In the genomic region with DNA sequence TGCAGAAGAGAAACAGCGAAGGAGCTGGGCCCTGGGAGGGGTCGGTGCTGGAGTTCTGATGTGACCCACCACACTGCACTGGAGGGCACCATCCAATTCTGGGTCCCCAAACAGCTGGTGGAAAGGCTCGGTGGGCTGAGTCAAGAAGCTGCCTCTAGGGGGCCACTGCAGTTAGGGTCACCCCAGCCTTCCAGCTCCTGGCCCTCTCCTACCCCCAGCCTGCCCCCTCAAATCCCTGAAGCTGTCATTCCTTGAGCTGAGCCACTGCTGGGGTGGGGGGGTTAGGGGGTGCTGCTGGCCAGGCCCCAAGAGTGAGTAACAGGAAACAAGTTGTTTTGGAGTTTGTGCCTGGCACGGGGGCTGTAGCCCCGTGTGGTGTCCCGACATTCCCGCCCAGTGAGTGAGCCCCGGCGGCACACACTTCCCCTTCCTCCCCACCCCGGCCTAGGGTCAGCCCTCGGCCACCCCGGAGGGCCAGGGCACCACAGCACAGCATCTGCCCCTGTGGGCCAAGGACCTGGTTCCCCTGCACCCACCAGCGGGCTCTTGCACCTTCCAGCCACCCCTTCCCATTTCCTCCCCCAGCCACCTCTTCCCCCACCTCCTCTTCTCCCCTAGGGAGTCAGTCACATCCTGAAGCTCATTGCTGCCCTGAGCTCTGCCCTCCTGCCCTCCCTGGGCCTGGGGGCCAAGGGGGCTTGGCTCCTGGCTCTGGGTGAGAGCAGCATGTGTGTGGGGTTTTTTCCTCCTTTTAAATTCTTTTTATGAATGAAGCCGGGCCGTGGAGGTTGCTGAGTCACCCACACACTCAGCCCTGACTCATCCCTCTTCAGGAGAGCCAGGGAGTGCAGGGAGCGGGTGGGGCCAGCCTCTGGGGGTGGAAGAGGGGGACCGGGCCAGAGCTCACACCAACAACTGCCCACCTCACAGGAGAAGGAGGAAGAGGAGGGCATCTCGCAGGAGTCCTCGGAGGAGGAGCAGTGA, we compare ENCODE assay signal across 8 cellular contexts. TPM values are rescaled to one million over a fixed set of nuclear protein-coding genes. Genes with fewer than 3 reads are reported as not detected.
DNase-seq lines count a peak whose midpoint lies in the region; ATAC-seq and TF ChIP-seq lines count a peak whose summit lies in the region.

No MANE protein-coding gene starts in this region.

- peaks cover 59% of the 10 kb centered on the region for H3K36me3 Mint-ChIP-seq in activated CD8-positive, alpha-beta T cell treated with anti-CD3 and anti-CD28 coated beads for 36 hours (ENCODE audit: low read depth)

- no peak overlapping the region for H3K18ac ChIP-seq in neuronal stem cell (ENCODE audit: low read length)

- H3K23ac ChIP-seq in neuronal stem cell (ENCODE audit: low read depth, low read length, poor library complexity), result peak overlapping the region; percentile 46

- H3K4me3 ChIP-seq in epithelial cell of proximal tubule (ENCODE audit: low read depth, low read length), result peak overlapping the region; percentile 1
- no peak overlapping the region for H3K4me3 ChIP-seq in neuronal stem cell (ENCODE audit: low read length in 2 of 2)

- no peaks in the 10 kb centered on the region for H3K27me3 ChIP-seq in neuronal stem cell (ENCODE audit: control insufficient read depth in 3 of 3, insufficient read depth in 3 of 3, low read depth in 1 of 3, low read length in 3 of 3)

- peaks cover 12 to 21% of the 10 kb centered on the region in 2 donors for H3K4me1 ChIP-seq in neuronal stem cell (ENCODE audit: control insufficient read depth in 2 of 2, insufficient read depth in 1 of 2, low read depth in 1 of 2, low read length in 2 of 2)

- H3K79me1 ChIP-seq in neuronal stem cell (ENCODE audit: low read depth, low read length), result peaks cover 7% of the 10 kb centered on the region

- WGBS in neuronal stem cell (ENCODE audit: extremely low coverage in 2 of 2, insufficient read length in 2 of 2, insufficient replicate concordance in 1 of 2), 2 donors, result no CpG with 5 or more reads among the region's 19 CpGs

- no peak overlapping the region for H4K8ac ChIP-seq in neuronal stem cell (ENCODE audit: low read depth, low read length)

- H3K9me3 ChIP-seq in neuronal stem cell (replicated peaks in 1 of 2; ENCODE audit: control insufficient read depth in 2 of 2, insufficient read depth in 1 of 2, low read depth in 1 of 2, low read length in 2 of 2), result peaks cover 0 to 1% of the 10 kb centered on the region in 2 donors

- intact Hi-C loops in activated CD8-positive, alpha-beta T cell treated with anti-CD3 and anti-CD28 coated beads for 36 hours (cut with micrococcal nuclease), result no loop called here

- peak overlapping the region; percentile 17 for H3K4me3 Mint-ChIP-seq in activated CD8-positive, alpha-beta T cell treated with anti-CD3 and anti-CD28 coated beads for 36 hours

- H3K27me3 Mint-ChIP-seq in activated CD8-positive, alpha-beta T cell treated with anti-CD3 and anti-CD28 coated beads for 36 hours, result no peaks in the 10 kb centered on the region

- H3K27ac ChIP-seq in neuronal stem cell (replicated peaks; ENCODE audit: low read length), result peak overlapping the region; percentile 47

- H2AFZ ChIP-seq in neuronal stem cell (ENCODE audit: low read length), result no peak overlapping the region

- TF ChIP-seq CTCF in activated CD8-positive, alpha-beta T cell treated with anti-CD3 and anti-CD28 coated beads for 36 hours (IDR thresholded peaks at IDR 0.05), result no peak
- TF ChIP-seq CTCF in epithelial cell of proximal tubule (conservative IDR thresholded peaks at IDR 0.05; ENCODE audit: low read depth, low read length), result peak; percentile 43

- H2BK5ac ChIP-seq in neuronal stem cell (ENCODE audit: low read length), result peak overlapping the region; percentile 20

- H3K27ac Mint-ChIP-seq in activated CD8-positive, alpha-beta T cell treated with anti-CD3 and anti-CD28 coated beads for 36 hours, result peak overlapping the region; percentile 97

- no peak overlapping the region for H3K14ac ChIP-seq in neuronal stem cell (ENCODE audit: low read length)

- CTCF ChIA-PET in activated CD8-positive, alpha-beta T cell treated with anti-CD3 and anti-CD28 coated beads for 36 hours (lab: Charles Lee), result interaction anchor here (1.8 kb wide), 1 partner anchor 49 kb away, joined by 6 read pairs; no protein-coding TSS in a partner anchor

- H3K4me1 Mint-ChIP-seq in activated CD8-positive, alpha-beta T cell treated with anti-CD3 and anti-CD28 coated beads for 36 hours (ENCODE audit: low read depth), result peaks cover 85% of the 10 kb centered on the region

- no peak overlapping the region for H3K9ac ChIP-seq in neuronal stem cell (ENCODE audit: low read depth, low read length, poor library complexity)

- H2BK120ac ChIP-seq in neuronal stem cell (ENCODE audit: low read depth, low read length), result no peak overlapping the region

- no peak overlapping the region for H2BK15ac ChIP-seq in neuronal stem cell (ENCODE audit: low read length)

- in situ Hi-C loops in KBM-7 (cut with MboI; ENCODE audit: low pct_unique_long_range_greater_than_20kb, low sequenced_read_pairs), result loop anchor here (25.0 kb wide), 1 partner anchor 168 kb away; no protein-coding TSS in a partner anchor

- no peak overlapping the region for H2AK5ac ChIP-seq in neuronal stem cell (ENCODE audit: low read depth, low read length)

- no peak overlapping the region for H3K4ac ChIP-seq in neuronal stem cell (ENCODE audit: low read length)

- H3K4me2 ChIP-seq in neuronal stem cell (ENCODE audit: insufficient read depth, low read length, poor library complexity, severe bottlenecking), result no peak overlapping the region

- no peak overlapping the region for H4K91ac ChIP-seq in neuronal stem cell (ENCODE audit: low read depth, low read length, poor library complexity)

- POLR2A ChIA-PET in activated CD8-positive, alpha-beta T cell treated with anti-CD3 and anti-CD28 coated beads for 36 hours (lab: Charles Lee), result interaction anchor here (0.5 to 3.0 kb wide), 7 partner anchors 12 to 564 kb away, joined by 3 to 13 read pairs (median 4); no protein-coding TSS in a partner anchor

- no peak overlapping the region for H2BK12ac ChIP-seq in neuronal stem cell (ENCODE audit: low read length)

- peaks cover 36 to 65% of the 10 kb centered on the region in 2 donors for H3K36me3 ChIP-seq in neuronal stem cell (replicated peaks in 1 of 2; ENCODE audit: control insufficient read depth in 2 of 2, insufficient read depth in 2 of 2, low read length in 2 of 2)

- DNase-seq in DMS53 (lab: John Stamatoyannopoulos, UW) (peak; percentile 93), KBM-7 (peak; percentile 69), epithelial cell of proximal tubule (ENCODE audit: low read depth) (peak; percentile 64), neuronal stem cell (ENCODE audit: low spot score) (no peak), NCI-H2107 treated with DMSO at 0.1 percent for 48 hours (lab: John Stamatoyannopoulos, UW; ENCODE audit: unreplicated experiment) (no peak), NCI-H1417 treated with DMSO at 0.1 percent for 48 hours (lab: John Stamatoyannopoulos, UW) (no peak)
- DNase-seq in activated CD8-positive, alpha-beta T cell treated with anti-CD3 and anti-CD28 coated beads for 36 hours, result peak; percentile 82

- ATAC-seq in activated CD8-positive, alpha-beta T cell treated with anti-CD3 and anti-CD28 coated beads for 36 hours, result peak; percentile 20
- no peak for ATAC-seq in HG03342 (IDR thresholded peaks at IDR 0.05; ENCODE audit: unreplicated experiment)

- no peaks in the 10 kb centered on the region for H3K9me3 Mint-ChIP-seq in activated CD8-positive, alpha-beta T cell treated with anti-CD3 and anti-CD28 coated beads for 36 hours

RNA-seq across cellular contexts. Expression of gene SMIM29, which starts 4.6 kb away (rescaled TPM):
- 10 to 100 TPM; 13.3 to 16.4 TPM for total RNA-seq in activated CD8-positive, alpha-beta T cell treated with anti-CD3 and anti-CD28 coated beads for 36 hours
- 16.1 and 43.6 TPM in 2 replicates for total RNA-seq in epithelial cell of proximal tubule
- 6.3 TPM for polyA plus RNA-seq in neuronal stem cell (2013, experiment 1 of 2)
- 6.1 TPM for polyA plus RNA-seq in neuronal stem cell (2013, experiment 2 of 2)

RNA-seq across cellular contexts. Expression of gene HMGA1, which starts 7.5 kb away (rescaled TPM):
- total RNA-seq in activated CD8-positive, alpha-beta T cell treated with anti-CD3 and anti-CD28 coated beads for 36 hours, result 100 to 1,000 TPM; 683 to 709 TPM
- 949 and 1,351 TPM in 2 replicates for total RNA-seq in epithelial cell of proximal tubule
- 2,319 TPM for polyA plus RNA-seq in neuronal stem cell (2013, experiment 1 of 2)
- 2,280 TPM for polyA plus RNA-seq in neuronal stem cell (2013, experiment 2 of 2)

Comparison
In these comparisons a context has a peak if more than half of its experiments do, and no peak if none do; other contexts are left out.
1. DNase-seq: peak in DMS53 (single experiment), KBM-7 (single experiment), activated CD8-positive, alpha-beta T cell treated with anti-CD3 and anti-CD28 coated beads for 36 hours (single experiment) and epithelial cell of proximal tubule (single experiment); none in neuronal stem cell (single experiment), NCI-H2107 treated with DMSO at 0.1 percent for 48 hours (single experiment) and NCI-H1417 treated with DMSO at 0.1 percent for 48 hours (single experiment).